In the genomic region with DNA sequence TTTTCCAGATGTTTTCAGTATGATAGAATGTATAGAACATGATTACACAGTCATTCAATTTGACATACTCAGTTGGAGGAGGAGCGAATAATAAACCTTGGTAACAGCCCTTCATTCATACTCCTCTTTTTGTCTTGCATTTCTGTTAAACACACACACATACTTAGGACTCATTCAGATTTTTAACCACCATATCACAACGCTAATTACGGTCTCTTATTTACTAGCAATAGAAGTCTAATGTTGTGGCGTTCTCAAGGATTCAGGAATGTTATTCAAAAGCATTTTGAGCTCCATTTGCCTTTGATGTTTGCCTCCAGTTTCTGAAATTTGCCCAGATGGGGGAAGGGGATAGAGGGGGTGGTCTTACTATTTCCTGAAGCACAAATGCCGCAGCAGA, we compare ENCODE assay signal across 20 cellular contexts.
"Had no signal": no experiment of that assay in that cellular context is flagged by ENCODE, and none has a peak within 500 bp of the region (broad histone marks: within the 10 kb centered on the region; RNA-seq: fewer than 3 reads in every experiment).

No MANE protein-coding gene starts in this region.

- H3K27ac ChIP-seq: breast epithelium, esophagus squamous epithelium, parathyroid adenoma, thyroid gland had no signal

- H2AFZ ChIP-seq: parathyroid adenoma had no signal

- H3K4me3 Mint-ChIP-seq: activated CD4-positive, alpha-beta T cell treated with anti-CD3 and anti-CD28 coated beads, Interleukin-2, amount 10 ng/mL, durations not matched to agents 7 days and 5 days; activated CD8-positive, alpha-beta T cell treated with anti-CD3 and anti-CD28 coated beads, Interleukin-2, amount 10 ng/mL, durations not matched to agents 7 days and 5 days; activated naive CD4-positive, alpha-beta T cell treated with anti-CD3 and anti-CD28 coated beads for 36 hours; activated T-cell treated with anti-CD3 and anti-CD28 coated beads, Interleukin-2, amount 50 U/mL, for 24 hours; dendritic cell treated with granulocyte-macrophage colony-stimulating factor and Interleukin-4, amounts not matched to agents 40 ng/mL and 50 ng/mL, for 4 days had no signal

- FAIRE-seq: islet of Langerhans had no signal

- H3K27ac Mint-ChIP-seq: activated CD4-positive, alpha-beta T cell treated with anti-CD3 and anti-CD28 coated beads, Interleukin-2, amount 10 ng/mL, durations not matched to agents 7 days and 5 days; activated CD8-positive, alpha-beta T cell treated with anti-CD3 and anti-CD28 coated beads, Interleukin-2, amount 10 ng/mL, durations not matched to agents 7 days and 5 days; activated naive CD4-positive, alpha-beta T cell treated with anti-CD3 and anti-CD28 coated beads for 36 hours; activated T-cell treated with anti-CD3 and anti-CD28 coated beads, Interleukin-2, amount 50 U/mL, for 24 hours; dendritic cell treated with granulocyte-macrophage colony-stimulating factor and Interleukin-4, amounts not matched to agents 40 ng/mL and 50 ng/mL, for 4 days had no signal

- H3K27me3 Mint-ChIP-seq: activated CD4-positive, alpha-beta T cell treated with anti-CD3 and anti-CD28 coated beads, Interleukin-2, amount 10 ng/mL, durations not matched to agents 7 days and 5 days; activated T-cell treated with anti-CD3 and anti-CD28 coated beads, Interleukin-2, amount 50 U/mL, for 24 hours; dendritic cell treated with granulocyte-macrophage colony-stimulating factor and Interleukin-4, amounts not matched to agents 40 ng/mL and 50 ng/mL, for 4 days had no signal

- H3K4me3 ChIP-seq: breast epithelium, esophagus squamous epithelium, lung, thyroid gland had no signal

- DNase-seq: activated CD4-positive, alpha-beta T cell treated with anti-CD3 and anti-CD28 coated beads, Interleukin-2, amount 10 ng/mL, durations not matched to agents 7 days and 5 days; activated CD8-positive, alpha-beta T cell treated with anti-CD3 and anti-CD28 coated beads, Interleukin-2, amount 10 ng/mL, durations not matched to agents 7 days and 5 days; activated naive CD4-positive, alpha-beta T cell treated with anti-CD3 and anti-CD28 coated beads for 36 hours; activated T-cell treated with anti-CD3 and anti-CD28 coated beads, Interleukin-2, amount 50 U/mL, for 24 hours; anterior cingulate cortex; effector memory CD4-positive, alpha-beta T cell; esophagus squamous epithelium; hippocampal formation; midbrain; retina; stimulated activated CD4-positive, alpha-beta T cell treated with anti-CD3 and anti-CD28 coated beads, Interleukin-12 subunit alpha, Interleukin-12 subunit beta, amount 100 ng/mL, for 4 hours; stimulated activated CD4-positive, alpha-beta T cell treated with anti-CD3 and anti-CD28 coated beads, Interleukin-1b, Interleukin-23, amount 100 ng/mL, for 48 hours; stimulated activated CD8-positive, alpha-beta memory T cell treated with anti-CD3 and anti-CD28 coated beads, Interleukin-4, amount 100 ng/mL, for 48 hours; stimulated activated naive CD4-positive, alpha-beta T cell; thyroid gland had no signal

- H3K4me1 Mint-ChIP-seq: activated CD4-positive, alpha-beta T cell treated with anti-CD3 and anti-CD28 coated beads, Interleukin-2, amount 10 ng/mL, durations not matched to agents 7 days and 5 days had no signal

- H3K9ac ChIP-seq: parathyroid adenoma had no signal

- H3K27me3 ChIP-seq: breast epithelium, esophagus squamous epithelium, thyroid gland had no signal

- H3K9me3 ChIP-seq: breast epithelium, esophagus squamous epithelium, thyroid gland had no signal

- H3K4me1 ChIP-seq: breast epithelium, esophagus squamous epithelium had no signal

- H3K9me3 Mint-ChIP-seq: activated CD4-positive, alpha-beta T cell treated with anti-CD3 and anti-CD28 coated beads, Interleukin-2, amount 10 ng/mL, durations not matched to agents 7 days and 5 days; activated naive CD4-positive, alpha-beta T cell treated with anti-CD3 and anti-CD28 coated beads for 36 hours; activated T-cell treated with anti-CD3 and anti-CD28 coated beads, Interleukin-2, amount 50 U/mL, for 24 hours; dendritic cell treated with granulocyte-macrophage colony-stimulating factor and Interleukin-4, amounts not matched to agents 40 ng/mL and 50 ng/mL, for 4 days had no signal

- H3K36me3 ChIP-seq: breast epithelium, thyroid gland had no signal
